ENCODE assay signal across 22 cellular contexts in genomic region chr10:5479481-5480161, GRCh38. TPM values are rescaled to one million over a fixed set of nuclear protein-coding genes. Genes with fewer than 3 reads are reported as not detected.
DNase-seq lines count a peak whose midpoint lies in the region; ATAC-seq and TF ChIP-seq lines count a peak whose summit lies in the region.
"Had no signal": no experiment of that assay in that cellular context is flagged by ENCODE, and none has a peak within 500 bp of the region (broad histone marks: within the 10 kb centered on the region; RNA-seq: fewer than 3 reads in every experiment).

No MANE protein-coding gene starts in this region.

- H3K27ac Mint-ChIP-seq in activated naive CD8-positive, alpha-beta T cell = peak overlapping the region; percentile 5
- no peak overlapping the region for H3K27ac Mint-ChIP-seq in activated naive CD8-positive, alpha-beta T cell treated with anti-CD3 and anti-CD28 coated beads for 36 hours
- H3K27ac Mint-ChIP-seq in activated T-helper 1 cell treated with anti-CD3 and anti-CD28 coated beads, Interleukin-12 subunit alpha, Interleukin-12 subunit beta, Interleukin-2, Interleukin-4 antibody, amounts not matched to agents 30 ng/mL and 10 ng/mL and 1 ng/mL, durations not matched to agents 14 hours and 24 hours and 36 hours = peak overlapping the region; percentile 40
- H3K27ac Mint-ChIP-seq in mesothelial cell of epicardium = peak overlapping the region; percentile 13
- H3K27ac Mint-ChIP-seq: CD4-positive, alpha-beta memory T cell had no signal

- H3K4me3 ChIP-seq in transverse colon = no peak overlapping the region
- H3K4me3 ChIP-seq: left ventricle myocardium inferior, psoas muscle, stomach had no signal

- no peaks in the 10 kb centered on the region for H3K9me3 ChIP-seq in transverse colon
- H3K9me3 ChIP-seq: left ventricle myocardium inferior, psoas muscle, stomach had no signal

- H3K9me3 Mint-ChIP-seq in activated naive CD8-positive, alpha-beta T cell (ENCODE audit: low read depth) = no peaks in the 10 kb centered on the region
- H3K9me3 Mint-ChIP-seq in activated naive CD8-positive, alpha-beta T cell treated with anti-CD3 and anti-CD28 coated beads for 36 hours = no peaks in the 10 kb centered on the region
- H3K9me3 Mint-ChIP-seq in activated T-helper 1 cell treated with anti-CD3 and anti-CD28 coated beads, Interleukin-12 subunit alpha, Interleukin-12 subunit beta, Interleukin-2, Interleukin-4 antibody, amounts not matched to agents 30 ng/mL and 10 ng/mL and 1 ng/mL, durations not matched to agents 14 hours and 24 hours and 36 hours = no peaks in the 10 kb centered on the region
- no peaks in the 10 kb centered on the region for H3K9me3 Mint-ChIP-seq in mesothelial cell of epicardium
- H3K9me3 Mint-ChIP-seq: CD4-positive, alpha-beta memory T cell; central memory CD8-positive, alpha-beta T cell had no signal

- TF ChIP-seq POLR2A in transverse colon (IDR thresholded peaks at IDR 0.05) = no peak

- H3K4me1 Mint-ChIP-seq in activated naive CD8-positive, alpha-beta T cell (ENCODE audit: low read depth) = no peaks in the 10 kb centered on the region
- H3K4me1 Mint-ChIP-seq in activated naive CD8-positive, alpha-beta T cell treated with anti-CD3 and anti-CD28 coated beads for 36 hours = peaks cover 8% of the 10 kb centered on the region
- H3K4me1 Mint-ChIP-seq in activated T-helper 1 cell treated with anti-CD3 and anti-CD28 coated beads, Interleukin-12 subunit alpha, Interleukin-12 subunit beta, Interleukin-2, Interleukin-4 antibody, amounts not matched to agents 30 ng/mL and 10 ng/mL and 1 ng/mL, durations not matched to agents 14 hours and 24 hours and 36 hours (ENCODE audit: low read depth) = peaks cover 6% of the 10 kb centered on the region
- peaks cover 23% of the 10 kb centered on the region for H3K4me1 Mint-ChIP-seq in mesothelial cell of epicardium
- H3K4me1 Mint-ChIP-seq: CD4-positive, alpha-beta memory T cell; central memory CD8-positive, alpha-beta T cell had no signal

- H3K4me1 ChIP-seq in transverse colon = no peaks in the 10 kb centered on the region
- H3K4me1 ChIP-seq: left ventricle myocardium inferior, psoas muscle had no signal

- no peak for DNase-seq in activated naive CD8-positive, alpha-beta T cell treated with anti-CD3 and anti-CD28 coated beads for 36 hours
- DNase-seq in activated T-helper 1 cell treated with anti-CD3 and anti-CD28 coated beads, Interleukin-12 subunit alpha, Interleukin-12 subunit beta, Interleukin-2, Interleukin-4 antibody, amounts not matched to agents 30 ng/mL and 10 ng/mL and 1 ng/mL, durations not matched to agents 14 hours and 24 hours and 36 hours (ENCODE audit: low spot score) = no peak
- DNase-seq in mesothelial cell of epicardium (ENCODE audit: low spot score in 2 of 2, unreplicated experiment in 2 of 2) (no peak), ureter (ENCODE audit: low spot score) (peak; percentile 31), transverse colon (no peak)
- no peak for DNase-seq in activated T-cell treated with anti-CD3 and anti-CD28 coated beads, Interleukin-2, amount 50 U/mL, for 1 hour
- DNase-seq: activated CD4-positive, alpha-beta T cell treated with anti-CD3 and anti-CD28 coated beads for 4 hours; activated T-cell treated with anti-CD3 and anti-CD28 coated beads for 4 hours; CD4-positive, alpha-beta memory T cell; KG1; left ventricle myocardium inferior; NCI-H1105; NK-92 treated with Interleukin-12 subunit alpha and Interleukin-12 subunit beta, amount 100 ng/mL, for 24 hours; psoas muscle; Right ventricle myocardium superior; stomach had no signal

- no peak overlapping the region for H3K27ac ChIP-seq in transverse colon
- H3K27ac ChIP-seq: HL-60, left ventricle myocardium inferior, psoas muscle, stomach had no signal

- ATAC-seq in GM18907 (IDR thresholded peaks at IDR 0.05; ENCODE audit: unreplicated experiment) = no peak
- ATAC-seq: psoas muscle had no signal

- 65 to 83% methylated on average over 2 to 14 of the region's 14 CpGs for whole genome bisulfite sequencing in transverse colon (ENCODE audit: low coverage in 1 of 2), 2 donors

- no peaks in the 10 kb centered on the region for H3K27me3 ChIP-seq in transverse colon
- H3K27me3 ChIP-seq: stomach had no signal

- H3K27me3 Mint-ChIP-seq in activated naive CD8-positive, alpha-beta T cell = no peaks in the 10 kb centered on the region
- H3K27me3 Mint-ChIP-seq in activated naive CD8-positive, alpha-beta T cell treated with anti-CD3 and anti-CD28 coated beads for 36 hours = no peaks in the 10 kb centered on the region
- H3K27me3 Mint-ChIP-seq in activated T-helper 1 cell treated with anti-CD3 and anti-CD28 coated beads, Interleukin-12 subunit alpha, Interleukin-12 subunit beta, Interleukin-2, Interleukin-4 antibody, amounts not matched to agents 30 ng/mL and 10 ng/mL and 1 ng/mL, durations not matched to agents 14 hours and 24 hours and 36 hours (ENCODE audit: insufficient read depth) = peaks cover 3% of the 10 kb centered on the region
- H3K27me3 Mint-ChIP-seq in mesothelial cell of epicardium (ENCODE audit: low read depth) = no peaks in the 10 kb centered on the region

- no peak overlapping the region for H3K4me3 Mint-ChIP-seq in activated naive CD8-positive, alpha-beta T cell
- H3K4me3 Mint-ChIP-seq in activated naive CD8-positive, alpha-beta T cell treated with anti-CD3 and anti-CD28 coated beads for 36 hours = no peak overlapping the region
- no peak overlapping the region for H3K4me3 Mint-ChIP-seq in activated T-helper 1 cell treated with anti-CD3 and anti-CD28 coated beads, Interleukin-12 subunit alpha, Interleukin-12 subunit beta, Interleukin-2, Interleukin-4 antibody, amounts not matched to agents 30 ng/mL and 10 ng/mL and 1 ng/mL, durations not matched to agents 14 hours and 24 hours and 36 hours
- no peak overlapping the region for H3K4me3 Mint-ChIP-seq in mesothelial cell of epicardium
- H3K4me3 Mint-ChIP-seq: CD4-positive, alpha-beta memory T cell; central memory CD8-positive, alpha-beta T cell had no signal

- in situ Hi-C loops in transverse colon (cut with MboI; ENCODE audit: low pct_ligation_motif_present in 1 of 4, low pct_unique_long_range_greater_than_20kb in 1 of 4, low sequenced_read_pairs in 3 of 4) = no loop called here

- TF ChIP-seq CTCF in mesothelial cell of epicardium (IDR thresholded peaks at IDR 0.05; ENCODE audit: unreplicated experiment) (no peak), transverse colon (IDR thresholded peaks at IDR 0.05) (no peak)

- TF ChIP-seq EP300 in transverse colon (IDR thresholded peaks at IDR 0.05; ENCODE audit: low read depth) = no peak

- intact Hi-C loops in activated T-helper 1 cell treated with anti-CD3 and anti-CD28 coated beads, Interleukin-12 subunit alpha, Interleukin-12 subunit beta, Interleukin-2, Interleukin-4 antibody, amounts not matched to agents 30 ng/mL and 10 ng/mL and 1 ng/mL, durations not matched to agents 14 hours and 24 hours and 36 hours (cut with micrococcal nuclease) = no loop called here
- intact Hi-C loops in transverse colon (cut with DNase I; ENCODE audit: low total_unique reads) = no loop called here

- H3K36me3 ChIP-seq in transverse colon = no peaks in the 10 kb centered on the region
- H3K36me3 ChIP-seq: left ventricle myocardium inferior, stomach had no signal

- no peaks in the 10 kb centered on the region for H3K36me3 Mint-ChIP-seq in activated naive CD8-positive, alpha-beta T cell
- H3K36me3 Mint-ChIP-seq in activated naive CD8-positive, alpha-beta T cell treated with anti-CD3 and anti-CD28 coated beads for 36 hours = no peaks in the 10 kb centered on the region
- H3K36me3 Mint-ChIP-seq in activated T-helper 1 cell treated with anti-CD3 and anti-CD28 coated beads, Interleukin-12 subunit alpha, Interleukin-12 subunit beta, Interleukin-2, Interleukin-4 antibody, amounts not matched to agents 30 ng/mL and 10 ng/mL and 1 ng/mL, durations not matched to agents 14 hours and 24 hours and 36 hours (ENCODE audit: low read depth) = no peaks in the 10 kb centered on the region
- no peaks in the 10 kb centered on the region for H3K36me3 Mint-ChIP-seq in mesothelial cell of epicardium
- H3K36me3 Mint-ChIP-seq: CD4-positive, alpha-beta memory T cell had no signal

RNA-seq across cellular contexts. Expression of gene CALML5, which starts 19.7 kb away (rescaled TPM):
- not detected for total RNA-seq in activated naive CD8-positive, alpha-beta T cell treated with anti-CD3 and anti-CD28 coated beads for 36 hours
- not detected in 2 replicates for total RNA-seq in activated T-helper 1 cell treated with anti-CD3 and anti-CD28 coated beads, Interleukin-12 subunit alpha, Interleukin-12 subunit beta, Interleukin-2, Interleukin-4 antibody, amounts not matched to agents 30 ng/mL and 10 ng/mL and 1 ng/mL, durations not matched to agents 14 hours and 24 hours and 36 hours
- total RNA-seq in mesothelial cell of epicardium (0.42 TPM in 1 of 3 replicates, not detected in the others), ureter (not detected), transverse colon (not detected)
- total RNA-seq: A673; CD4-positive, alpha-beta memory T cell; left ventricle myocardium inferior; psoas muscle; Right ventricle myocardium superior; T-helper 1 cell treated with Interleukin-12 subunit alpha and Interleukin-12 subunit beta and Interleukin-4 antibody, amounts not matched to agents 30 ng/mL and 1 ng/mL, for 36 hours had no signal

RNA-seq across cellular contexts. Expression of gene CALML3, which starts 45.1 kb away (rescaled TPM):
- not detected for total RNA-seq in activated naive CD8-positive, alpha-beta T cell treated with anti-CD3 and anti-CD28 coated beads for 36 hours
- total RNA-seq in activated T-helper 1 cell treated with anti-CD3 and anti-CD28 coated beads, Interleukin-12 subunit alpha, Interleukin-12 subunit beta, Interleukin-2, Interleukin-4 antibody, amounts not matched to agents 30 ng/mL and 10 ng/mL and 1 ng/mL, durations not matched to agents 14 hours and 24 hours and 36 hours = not detected in 2 replicates
- total RNA-seq in mesothelial cell of epicardium = 0.07 TPM in 1 of 3 replicates, not detected in the others
- total RNA-seq in ureter = not detected
- not detected for total RNA-seq in transverse colon
- total RNA-seq: A673; CD4-positive, alpha-beta memory T cell; left ventricle myocardium inferior; psoas muscle; Right ventricle myocardium superior; stomach; T-helper 1 cell treated with Interleukin-12 subunit alpha and Interleukin-12 subunit beta and Interleukin-4 antibody, amounts not matched to agents 30 ng/mL and 1 ng/mL, for 36 hours had no signal
